12 cellular contexts compared by ENCODE assay signal in genomic region chr7:102260856-102261255, GRCh38. TPM values are rescaled to one million over a fixed set of nuclear protein-coding genes. Genes with fewer than 3 reads are reported as not detected.
DNase-seq lines count a peak whose midpoint lies in the region; ATAC-seq and TF ChIP-seq lines count a peak whose summit lies in the region.
"Had no signal": no experiment of that assay in that cellular context is flagged by ENCODE, and none has a peak within 500 bp of the region (broad histone marks: within the 10 kb centered on the region; RNA-seq: fewer than 3 reads in every experiment).

No MANE protein-coding gene starts in this region.

- TF ChIP-seq CTCF in colonic mucosa (IDR thresholded peaks at IDR 0.05), result no peak

- H3K27ac ChIP-seq in mesenchymal stem cell (ENCODE audit: low read length, poor library complexity, severe bottlenecking) (no peak overlapping the region), colonic mucosa (no peak overlapping the region)
- H3K27ac ChIP-seq: parathyroid adenoma, PC-9, VCaP had no signal

- H2AFZ ChIP-seq in mesenchymal stem cell (ENCODE audit: low read depth, low read length), result no peak overlapping the region
- H2AFZ ChIP-seq: parathyroid adenoma, PC-9 had no signal

- H3K4me2 ChIP-seq in mesenchymal stem cell (ENCODE audit: low read length, poor library complexity, severe bottlenecking), result no peak overlapping the region
- H3K4me2 ChIP-seq: PC-9 had no signal

- no peaks in the 10 kb centered on the region for H3K9me3 ChIP-seq in mesenchymal stem cell (ENCODE audit: control insufficient read depth, low read length)
- no peaks in the 10 kb centered on the region for H3K9me3 ChIP-seq in colonic mucosa

- no peak overlapping the region for H2AK5ac ChIP-seq in mesenchymal stem cell (ENCODE audit: low read length, severe bottlenecking)

- DNase-seq in AG08396 (ENCODE audit: low spot score) (peak; percentile 75), NCI-H2227 (lab: John Stamatoyannopoulos, UW; ENCODE audit: unreplicated experiment) (peak; percentile 82), fibroblast of gingiva (ENCODE audit: low read depth) (peak; percentile 14), mesenchymal stem cell (peak; percentile 53), mesenteric fat pad (ENCODE audit: low spot score) (no peak), NCI-H345 treated with DMSO at 0.1 percent for 48 hours (lab: John Stamatoyannopoulos, UW; ENCODE audit: unreplicated experiment) (no peak), colonic mucosa (no peak)
- DNase-seq: NCI-H1436, PC-9 had no signal

- no peak overlapping the region for H2BK12ac ChIP-seq in mesenchymal stem cell (ENCODE audit: low read length in 2 of 2)

- H3K4ac ChIP-seq in mesenchymal stem cell (ENCODE audit: low read depth in 1 of 2, low read length in 2 of 2), result no peak overlapping the region

- H4K8ac ChIP-seq in mesenchymal stem cell (ENCODE audit: low read length), result no peak overlapping the region

- no peaks in the 10 kb centered on the region for H3K27me3 ChIP-seq in mesenchymal stem cell (ENCODE audit: control insufficient read depth in 1 of 2, insufficient read depth in 1 of 2, low read length in 2 of 2)
- H3K27me3 ChIP-seq in colonic mucosa, result no peaks in the 10 kb centered on the region

- no peak overlapping the region for H3K18ac ChIP-seq in mesenchymal stem cell (ENCODE audit: low read depth in 1 of 2, low read length in 2 of 2)

- WGBS in mesenchymal stem cell, result 66% methylated on average over 9 of the region's 9 CpGs

- no peak overlapping the region for H3K9ac ChIP-seq in mesenchymal stem cell (ENCODE audit: low read length)
- no peak overlapping the region for H3K9ac ChIP-seq in colonic mucosa (ENCODE audit: low read depth in 2 of 2, low read length in 2 of 2)
- H3K9ac ChIP-seq: parathyroid adenoma had no signal

- H3K36me3 ChIP-seq in mesenchymal stem cell (ENCODE audit: control insufficient read depth in 1 of 2, insufficient read depth in 2 of 2, low read depth in 1 of 2, low read length in 2 of 2), result no peaks in the 10 kb centered on the region
- H3K36me3 ChIP-seq in colonic mucosa, result no peaks in the 10 kb centered on the region

- H2BK120ac ChIP-seq in mesenchymal stem cell (ENCODE audit: low read depth, low read length), result no peak overlapping the region

- no peak overlapping the region for H3K23ac ChIP-seq in mesenchymal stem cell (ENCODE audit: low read length in 2 of 2)

- ATAC-seq in GM21717 (IDR thresholded peaks at IDR 0.05; ENCODE audit: unreplicated experiment), result no peak

- H3K4me3 ChIP-seq in mesenchymal stem cell (ENCODE audit: insufficient read depth in 1 of 2, low read depth in 1 of 2, low read length in 2 of 2), result no peak overlapping the region
- no peak overlapping the region for H3K4me3 ChIP-seq in colonic mucosa
- H3K4me3 ChIP-seq: PC-9 had no signal

- H3K79me1 ChIP-seq in mesenchymal stem cell (replicated peaks; ENCODE audit: low read length, poor library complexity, severe bottlenecking), result no peaks in the 10 kb centered on the region

- H2BK5ac ChIP-seq in mesenchymal stem cell (ENCODE audit: low read depth, low read length, poor library complexity, severe bottlenecking), result no peak overlapping the region

- H3K14ac ChIP-seq in mesenchymal stem cell (ENCODE audit: low read length in 2 of 2), result no peak overlapping the region

- intact Hi-C loops in colonic mucosa (cut with DNase I), result no loop called here

- H3K4me1 ChIP-seq in mesenchymal stem cell (ENCODE audit: control insufficient read depth, insufficient read depth, low read depth, low read length) (peaks cover 4% of the 10 kb centered on the region), colonic mucosa (no peaks in the 10 kb centered on the region)
- H3K4me1 ChIP-seq: parathyroid adenoma had no signal

- no peak overlapping the region for H2BK15ac ChIP-seq in mesenchymal stem cell (ENCODE audit: low read depth, poor library complexity, severe bottlenecking)

- no peak overlapping the region for H4K91ac ChIP-seq in mesenchymal stem cell (ENCODE audit: low read length)

RNA-seq across cellular contexts. Expression of gene SH2B2, which starts 25.8 kb away (rescaled TPM):
- polyA plus RNA-seq in mesenchymal stem cell (2013, experiment 1 of 2), result 2.3 TPM
- 1.9 TPM for polyA plus RNA-seq in mesenchymal stem cell (2013, experiment 2 of 2)
- total RNA-seq in mesenteric fat pad, result 8.9 TPM
- 1 to 10 TPM; 3.1 to 5.0 TPM for total RNA-seq in colonic mucosa

Comparison
In these comparisons a context has a peak if more than half of its experiments do, and no peak if none do; other contexts are left out.
1. DNase-seq: peak in AG08396 (single experiment), NCI-H2227 (single experiment), fibroblast of gingiva (single experiment) and mesenchymal stem cell (single experiment); none in mesenteric fat pad (single experiment), NCI-H345 treated with DMSO at 0.1 percent for 48 hours (single experiment) and colonic mucosa (single experiment).